In genomic region chr2:10279472-10279870, GRCh38 we compare ENCODE assay signal across 26 cellular contexts.
"Had no signal": no experiment of that assay in that cellular context is flagged by ENCODE, and none has a peak within 500 bp of the region (broad histone marks: within the 10 kb centered on the region; RNA-seq: fewer than 3 reads in every experiment).

No MANE protein-coding gene starts in this region.

- H3K9me3 ChIP-seq: ascending aorta, colonic mucosa, pancreas, psoas muscle, thoracic aorta, uterus had no signal

- H3K4me1 ChIP-seq: ascending aorta, colonic mucosa, pancreas, psoas muscle, uterus had no signal

- ATAC-seq: activated CD4-positive, CD25-positive, alpha-beta regulatory T cell treated with anti-CD3 and anti-CD28 coated beads, Interleukin-2, amount 50 U/mL, for 24 hours; esophagus mucosa; stimulated activated effector memory CD8-positive, alpha-beta T cell treated with anti-CD3 and anti-CD28 coated beads, Interleukin-12 subunit alpha, Interleukin-12 subunit beta, amount 100 ng/mL, for 72 hours had no signal

- H3K27me3 ChIP-seq: ascending aorta, cardiac muscle cell, colonic mucosa, dorsolateral prefrontal cortex, pancreas, uterus had no signal

- H3K27ac ChIP-seq: cardiac muscle cell, colonic mucosa, psoas muscle, VCaP had no signal

- H3K36me3 ChIP-seq: ascending aorta, cardiac muscle cell, colonic mucosa, pancreas, thoracic aorta, uterus had no signal

- FAIRE-seq: endothelial cell of umbilical vein, pancreas, TTC549 had no signal

- DNase-seq: activated CD4-positive, alpha-beta memory T cell treated with anti-CD3 and anti-CD28 coated beads for 36 hours; activated CD4-positive, alpha-beta T cell treated with anti-CD3 and anti-CD28 coated beads, Interleukin-2, amount 10 ng/mL, durations not matched to agents 24 days and 14 days; activated CD8-positive, alpha-beta memory T cell treated with anti-CD3 and anti-CD28 coated beads, Interleukin-2, amount 50 U/mL, for 4 hours; activated effector memory CD4-positive, alpha-beta T cell treated with anti-CD3 and anti-CD28 coated beads, Interleukin-2, amount 50 U/mL, for 16 hours; activated naive CD4-positive, alpha-beta T cell treated with anti-CD3 and anti-CD28 coated beads for 36 hours; activated naive CD8-positive, alpha-beta T cell treated with anti-CD3 and anti-CD28 coated beads, Interleukin-2, amount 10 ng/mL, durations not matched to agents 7 days and 5 days; activated T-cell treated with anti-CD3 and anti-CD28 coated beads, Interleukin-2, amount 50 U/mL, for 1 hour; cerebellar nuclear complex; colonic mucosa; foreskin fibroblast; pancreas; stimulated activated CD4-positive, alpha-beta T cell treated with anti-CD3 and anti-CD28 coated beads, Interleukin-4, amount 100 ng/mL, for 24 hours; T-helper 9 cell; trophoblast cell; uterus had no signal

- H3K4me3 ChIP-seq: ascending aorta, cardiac muscle cell, colonic mucosa, dorsolateral prefrontal cortex, pancreas, psoas muscle, uterus had no signal
